8 cellular contexts compared by ENCODE assay signal in genomic region chr11:18394300-18394927, GRCh38. TPM values are rescaled to one million over a fixed set of nuclear protein-coding genes. Genes with fewer than 3 reads are reported as not detected.
DNase-seq lines count a peak whose midpoint lies in the region; ATAC-seq and TF ChIP-seq lines count a peak whose summit lies in the region.

Gene LDHA, plus strand, starts transcription at chr11:18394563. Its CDS starts 2,280 bp downstream, at chr11:18396843.

- H3K27me3 ChIP-seq in left lung, result no peaks in the 10 kb centered on the region

- H3K9me3 ChIP-seq in left lung, result no peaks in the 10 kb centered on the region

- peak; percentile 56 for ATAC-seq in GM19372 (IDR thresholded peaks at IDR 0.05; ENCODE audit: low read depth, unreplicated experiment)
- ATAC-seq in HG03521 (IDR thresholded peaks at IDR 0.05; ENCODE audit: unreplicated experiment), result peak; percentile 67
- peak; percentile 81 for ATAC-seq in left lung

- H3K4me3 ChIP-seq in left lung, result peak within 1 kb of the TSS; percentile 80 to 87

- H3K27ac ChIP-seq in left lung, result peak within 1 kb of the TSS; percentile 96

- H3K36me3 ChIP-seq in left lung, result peaks cover 0 to 31% of the 10 kb centered on the region in 2 donors

- no peak for TF ChIP-seq CTCF in left lung (IDR thresholded peaks at IDR 0.05)

- DNase-seq in C1 segment of cervical spinal cord (lab: John Stamatoyannopoulos, UW), result peak; percentile 56 to 98 (median 87)
- peak; percentile 97 for DNase-seq in NCI-H748 (lab: John Stamatoyannopoulos, UW; ENCODE audit: unreplicated experiment)
- DNase-seq in activated CD4-positive, alpha-beta T cell treated with anti-CD3 and anti-CD28 coated beads, Interleukin-2, amount 50 U/mL, for 1 hour, result peak; percentile 100
- DNase-seq in dedifferentiated amniotic fluid mesenchymal stem cell (ENCODE audit: extremely low spot score), result peak; percentile 94
- DNase-seq in left lung, result peak; percentile 99 to 100
- peak; percentile 99 for DNase-seq in stimulated activated CD4-positive, alpha-beta T cell treated with anti-CD3 and anti-CD28 coated beads, Interleukin-2, amount 100 ng/mL, for 4 hours (ENCODE audit: low read depth)

- peaks cover 7 to 45% of the 10 kb centered on the region in 2 donors for H3K4me1 ChIP-seq in left lung

- intact Hi-C loops in left lung (cut with DNase I), result no loop called here

RNA-seq across cellular contexts. Expression of gene LDHA, which starts in this region (rescaled TPM):
- total RNA-seq in left lung, result 100 to 1,000 TPM; 288 to 550 TPM

Comparison
In these comparisons a context has a peak if more than half of its experiments do, and no peak if none do; other contexts are left out.
1. Peak in every context shown above with its lines: DNase-seq, ATAC-seq, H3K4me3 ChIP-seq and H3K27ac ChIP-seq.